Comparison of ENCODE assay signal across 23 cellular contexts in genomic region chr14:94670692-94671285, GRCh38. TPM values are rescaled to one million over a fixed set of nuclear protein-coding genes. Genes with fewer than 3 reads are reported as not detected.
DNase-seq lines count a peak whose midpoint lies in the region; ATAC-seq and TF ChIP-seq lines count a peak whose summit lies in the region.
"Had no signal": no experiment of that assay in that cellular context is flagged by ENCODE, and none has a peak within 500 bp of the region (broad histone marks: within the 10 kb centered on the region; RNA-seq: fewer than 3 reads in every experiment).

No MANE protein-coding gene starts in this region.

- H3K27me3 ChIP-seq in HCT116 (ENCODE audit: insufficient read depth, low read length) (no peaks in the 10 kb centered on the region), RWPE2 (ENCODE audit: insufficient read depth, poor library complexity, severe bottlenecking) (no peaks in the 10 kb centered on the region), endodermal cell (ENCODE audit: control insufficient read depth, insufficient read depth, low read length, poor library complexity, severe bottlenecking) (no peaks in the 10 kb centered on the region)
- H3K27me3 ChIP-seq: SJCRH30 had no signal

- no peak overlapping the region for H3K27ac ChIP-seq in HCT116 (ENCODE audit: low read depth, low read length)
- H3K27ac ChIP-seq in RWPE2 (ENCODE audit: poor library complexity, severe bottlenecking) = no peak overlapping the region
- H3K27ac ChIP-seq in endodermal cell (ENCODE audit: low read depth, low read length) = no peak overlapping the region
- H3K27ac ChIP-seq: SJCRH30 had no signal

- H3K4me1 ChIP-seq in HCT116 (ENCODE audit: control insufficient read depth in 1 of 2, insufficient read depth in 2 of 2, low read length in 2 of 2) (no peaks in the 10 kb centered on the region), RWPE2 (ENCODE audit: insufficient read depth, poor library complexity, severe bottlenecking) (peaks cover 3% of the 10 kb centered on the region), endodermal cell (ENCODE audit: control insufficient read depth, insufficient read depth, low read length) (no peaks in the 10 kb centered on the region)
- H3K4me1 ChIP-seq: SJCRH30 had no signal

- H3K27ac Mint-ChIP-seq in endodermal cell = no peak overlapping the region
- H3K27ac Mint-ChIP-seq: CD4-positive, alpha-beta memory T cell had no signal

- no peaks in the 10 kb centered on the region for H3K9me2 ChIP-seq in HCT116 (ENCODE audit: insufficient read depth)

- H3K4me3 ChIP-seq in HCT116 (replicated peaks in 1 of 2; ENCODE audit: low read depth in 1 of 2, low read length in 2 of 2) (no peak overlapping the region), RWPE2 (ENCODE audit: severe bottlenecking) (no peak overlapping the region), endodermal cell (ENCODE audit: low read length) (no peak overlapping the region)
- H3K4me3 ChIP-seq: GM12878, SJCRH30 had no signal

- no peak overlapping the region for H3K4me2 ChIP-seq in HCT116 (ENCODE audit: low read length)

- H3K4me1 Mint-ChIP-seq in endodermal cell = no peaks in the 10 kb centered on the region
- H3K4me1 Mint-ChIP-seq: CD4-positive, alpha-beta memory T cell had no signal

- BruUV-seq in HCT116 (replicated peaks; lab: Mats Ljungman, UMichigan) = no TSS peak

- no peak for TF ChIP-seq POLR2A in HCT116 (IDR thresholded peaks at IDR 0.05; ENCODE audit: borderline replicate concordance, extremely low read depth, insufficient read depth, insufficient read length)

- H3K36me3 Mint-ChIP-seq in endodermal cell (ENCODE audit: low read depth) = no peaks in the 10 kb centered on the region
- H3K36me3 Mint-ChIP-seq: CD4-positive, alpha-beta memory T cell had no signal

- no peaks in the 10 kb centered on the region for H3K79me2 ChIP-seq in HCT116 (ENCODE audit: insufficient read depth, low read length)

- no peaks in the 10 kb centered on the region for H3K36me3 ChIP-seq in HCT116 (ENCODE audit: control insufficient read depth in 1 of 2, insufficient read depth in 2 of 2, low read length in 2 of 2)
- no peaks in the 10 kb centered on the region for H3K36me3 ChIP-seq in RWPE2 (ENCODE audit: low read depth)
- no peaks in the 10 kb centered on the region for H3K36me3 ChIP-seq in endodermal cell (ENCODE audit: control insufficient read depth, insufficient read depth, low read length)
- H3K36me3 ChIP-seq: SJCRH30 had no signal

- H3K27me3 Mint-ChIP-seq in endodermal cell (ENCODE audit: insufficient read depth) = peaks cover under 1% of the 10 kb centered on the region

- H3K9me3 Mint-ChIP-seq in endodermal cell = no peaks in the 10 kb centered on the region
- H3K9me3 Mint-ChIP-seq: CD4-positive, alpha-beta memory T cell had no signal

- RAD21 ChIA-PET in HCT116 (lab: Charles Lee; ENCODE audit: low non-redundant PET in 1 of 2, low total read pairs in 2 of 2, uncharacterized antibody in 2 of 2, unreplicated experiment in 2 of 2) = no interaction called here

- DNase-seq in HCT116 (ENCODE audit: low read depth, low spot score) = no peak
- peak; percentile 35 for DNase-seq in RWPE2 (ENCODE audit: low spot score)
- no peak for DNase-seq in endodermal cell
- DNase-seq in sciatic nerve (ENCODE audit: low spot score) = peak; percentile 49
- no peak for DNase-seq in amniotic stem cell (lab: John Stamatoyannopoulos, UW)
- no peak for DNase-seq in GM19238 (ENCODE audit: insufficient read length, low spot score)
- no peak for DNase-seq in stimulated activated CD8-positive, alpha-beta memory T cell treated with anti-CD3 and anti-CD28 coated beads, Interleukin-4, amount 100 ng/mL, for 48 hours
- DNase-seq: C1 segment of cervical spinal cord; CD4-positive, alpha-beta memory T cell; COR-L47; KBM-7; NCI-H1105 treated with DMSO at 0.1 percent for 48 hours; NCI-H146; NCI-H1930; NCI-H2107; NCI-H524; NCI-H82; NK-92 treated with Interleukin-12 subunit alpha and Interleukin-12 subunit beta, amount 100 ng/mL, for 24 hours; PC-3; SJCRH30 had no signal

- no peaks in the 10 kb centered on the region for H4K20me1 ChIP-seq in HCT116 (ENCODE audit: insufficient read depth)

- TF ChIP-seq CTCF in HCT116 (IDR thresholded peaks at IDR 0.05 in 2 of 3, conservative IDR thresholded peaks at IDR 0.05 in 1 of 3; ENCODE audit: borderline replicate concordance in 1 of 3, insufficient read depth in 1 of 3, low read depth in 2 of 3, low read length in 2 of 3) (peak in 2 of 3 experiments; percentile 19 to 26; a peak in 1 of 6 replicates), RWPE2 (IDR thresholded peaks at IDR 0.05; ENCODE audit: poor library complexity, severe bottlenecking) (no peak), endodermal cell (conservative IDR thresholded peaks at IDR 0.05) (peak; percentile 44)

- POLR2A ChIA-PET in HCT116 (lab: Charles Lee) = interaction anchor here (0.9 kb wide), 1 partner anchor 11 kb away, joined by 3 read pairs; no protein-coding TSS in a partner anchor

- intact Hi-C loops in HCT116 (cut with micrococcal nuclease) (no loop called here), sciatic nerve (cut with DNase I) (no loop called here)

- H3K9me3 ChIP-seq in HCT116 (ENCODE audit: control insufficient read depth in 1 of 2, insufficient read depth in 1 of 2, low read depth in 1 of 2, low read length in 2 of 2) (no peaks in the 10 kb centered on the region), RWPE2 (ENCODE audit: severe bottlenecking) (no peaks in the 10 kb centered on the region), endodermal cell (ENCODE audit: control insufficient read depth, low read length) (no peaks in the 10 kb centered on the region)
- H3K9me3 ChIP-seq: SJCRH30 had no signal

- no peak for TF ChIP-seq RAD21 in HCT116 (IDR thresholded peaks at IDR 0.05; ENCODE audit: low read depth)

- no peak overlapping the region for H2AFZ ChIP-seq in HCT116 (ENCODE audit: low read depth, low read length, poor library complexity, severe bottlenecking)

- CTCF ChIA-PET in HCT116 (lab: Charles Lee) = interaction anchor here (0.7 to 1.7 kb wide), 5 partner anchors 10 to 538 kb away, joined by 3 to 8 read pairs (median 5); no protein-coding TSS in a partner anchor

- peak; percentile 45 for ATAC-seq in HCT116
- ATAC-seq in RWPE2 (ENCODE audit: low read depth) = no peak
- ATAC-seq in sciatic nerve = no peak
- ATAC-seq: GM12878, PC-3, Right ventricle myocardium inferior, SK-N-SH treated with all-trans-retinoic acid at 6 μM for 48 hours had no signal

- H3K9ac ChIP-seq in HCT116 (ENCODE audit: low read length) = no peak overlapping the region
- no peak overlapping the region for H3K9ac ChIP-seq in endodermal cell (ENCODE audit: extremely low read depth, low read length, poor library complexity, severe bottlenecking)

- H3K4me3 Mint-ChIP-seq in endodermal cell = no peak overlapping the region
- H3K4me3 Mint-ChIP-seq: CD4-positive, alpha-beta memory T cell had no signal

- 78% methylated on average over 6 to 11 of the region's 11 CpGs for WGBS in endodermal cell (ENCODE audit: insufficient coverage in 1 of 2, insufficient read length in 1 of 2), 2 experiments

TF ChIP-seq in HCT116, 20 proteins besides CTCF, POLR2A, EP300 and RAD21 (continues in another document):
- TF ChIP-seq ZBTB33 (IDR thresholded peaks at IDR 0.05; ENCODE audit: extremely low read depth, insufficient replicate concordance, low read length) = no peak
- TF ChIP-seq ZNF274 (IDR thresholded peaks at IDR 0.05; ENCODE audit: low read depth, low read length) = no peak
- TF ChIP-seq MAX (IDR thresholded peaks at IDR 0.05) = no peak
- TF ChIP-seq SP1 (IDR thresholded peaks at IDR 0.05; ENCODE audit: low read depth) = no peak
- no peak for TF ChIP-seq EZH2 (IDR thresholded peaks at IDR 0.05)
- TF ChIP-seq CBX3 (IDR thresholded peaks at IDR 0.05; ENCODE audit: low read depth) = no peak
- TF ChIP-seq FOSL1 (IDR thresholded peaks at IDR 0.05; ENCODE audit: low read depth) = no peak
- no peak for TF ChIP-seq POLR2AphosphoS5 (IDR thresholded peaks at IDR 0.05; ENCODE audit: low read depth, low read length)

RNA-seq across cellular contexts. Expression of gene SERPINA3, which starts 58.6 kb away (rescaled TPM):
- total RNA-seq in HCT116 (2021; ENCODE audit: unreplicated experiment) (4.3 TPM), endodermal cell (under 1 TPM in 1 of 2 donors, not detected in 1; 0.27 TPM), sciatic nerve (77.1 TPM)
- polyA plus RNA-seq in HCT116 (2012) = 4.0 TPM in 2 replicates
- 0.18 TPM for polyA plus RNA-seq in endodermal cell (2013, experiment 1 of 2)
- polyA plus RNA-seq in endodermal cell (2013, experiment 2 of 2) = 0.21 TPM
- total RNA-seq: CD4-positive, alpha-beta memory T cell; PC-3; SJCRH30 had no signal
- polyA plus RNA-seq: CD4-positive, alpha-beta memory T cell; GM12878 had no signal

Comparison
In these comparisons a context has a peak if more than half of its experiments do, and no peak if none do; other contexts are left out.
1. DNase-seq: peak in RWPE2 (single experiment) and sciatic nerve (single experiment); none in HCT116 (single experiment), endodermal cell (single experiment), amniotic stem cell (single experiment), GM19238 (single experiment) and stimulated activated CD8-positive, alpha-beta memory T cell treated with anti-CD3 and anti-CD28 coated beads, Interleukin-4, amount 100 ng/mL, for 48 hours (single experiment).
2. RNA of gene SERPINA3, which starts 58.6 kb away (total RNA-seq): 77.1 TPM in sciatic nerve (single experiment); 4.3 TPM in HCT116 (single experiment) and 0.27 TPM in endodermal cell; every median in the first group is over 10 times any median in the second.